23 cellular contexts compared by ENCODE assay signal in genomic region chr6:166505133-166505905, GRCh38.
DNase-seq lines count a peak whose midpoint lies in the region; ATAC-seq lines count a peak whose summit lies in the region.
"Had no signal": no experiment of that assay in that cellular context is flagged by ENCODE, and none has a peak within 500 bp of the region (broad histone marks: within the 10 kb centered on the region; RNA-seq: fewer than 3 reads in every experiment).

No MANE protein-coding gene starts in this region.

- H3K4me1 ChIP-seq in Karpas-422 (ENCODE audit: low read length) (peaks cover 20% of the 10 kb centered on the region), neuronal stem cell (ENCODE audit: control insufficient read depth in 2 of 2, insufficient read depth in 1 of 2, low read depth in 1 of 2, low read length in 2 of 2) (peaks cover 0 to 4% of the 10 kb centered on the region in 2 donors)
- H3K4me1 ChIP-seq: BLaER1 had no signal

- no peak overlapping the region for H3K4me3 Mint-ChIP-seq in stimulated activated effector memory CD8-positive, alpha-beta T cell treated with anti-CD3 and anti-CD28 coated beads, Interleukin-12 subunit alpha, Interleukin-12 subunit beta, amount 100 ng/mL, for 72 hours
- H3K4me3 Mint-ChIP-seq: CD14-positive monocyte; CD4-positive, alpha-beta memory T cell; CD4-positive, CD25-positive, alpha-beta regulatory T cell; CD8-positive, alpha-beta memory T cell had no signal

- H3K9ac ChIP-seq in Karpas-422 (ENCODE audit: low read length) (no peak overlapping the region), neuronal stem cell (ENCODE audit: low read depth, low read length, poor library complexity) (no peak overlapping the region)
- H3K9ac ChIP-seq: BLaER1 had no signal

- H2AFZ ChIP-seq in Karpas-422 (ENCODE audit: low read length) (no peak overlapping the region), neuronal stem cell (ENCODE audit: low read length) (no peak overlapping the region)

- H3K9me3 ChIP-seq in Karpas-422 (ENCODE audit: low read length) (no peaks in the 10 kb centered on the region), neuronal stem cell (replicated peaks in 1 of 2; ENCODE audit: control insufficient read depth in 2 of 2, insufficient read depth in 1 of 2, low read depth in 1 of 2, low read length in 2 of 2) (peaks cover 0 to 2% of the 10 kb centered on the region in 2 donors)
- H3K9me3 ChIP-seq: BE2C, BLaER1 had no signal

- no peak overlapping the region for H3K18ac ChIP-seq in neuronal stem cell (ENCODE audit: low read length)

- no peak overlapping the region for H2BK5ac ChIP-seq in neuronal stem cell (ENCODE audit: low read length)

- DNase-seq in Karpas-422 (no peak), neuronal stem cell (ENCODE audit: low spot score) (no peak), NCI-H2107 (lab: John Stamatoyannopoulos, UW) (no peak), NCI-H1417 treated with DMSO at 0.1 percent for 48 hours (lab: John Stamatoyannopoulos, UW) (no peak)
- no peak for DNase-seq in stimulated activated effector memory CD8-positive, alpha-beta T cell treated with anti-CD3 and anti-CD28 coated beads, Interleukin-12 subunit alpha, Interleukin-12 subunit beta, amount 100 ng/mL, for 72 hours (ENCODE audit: low spot score in 2 of 2)
- DNase-seq: 8988T; ACHN; BE2C; C1 segment of cervical spinal cord; CD4-positive, alpha-beta memory T cell; CD4-positive, CD25-positive, alpha-beta regulatory T cell; CD8-positive, alpha-beta memory T cell; COR-L47; DMS 273 treated with DMSO at 0.1 percent for 48 hours; DMS153; DMS53; DMS79; DND-41; EL; GDM1 had no signal

- no peaks in the 10 kb centered on the region for H4K20me1 ChIP-seq in Karpas-422 (ENCODE audit: insufficient read depth, low read depth, low read length)
- H4K20me1 ChIP-seq: BLaER1 had no signal

- no peak overlapping the region for H3K4ac ChIP-seq in neuronal stem cell (ENCODE audit: low read length)

- no peak overlapping the region for H3K4me3 ChIP-seq in Karpas-422 (ENCODE audit: low read length)
- no peak overlapping the region for H3K4me3 ChIP-seq in neuronal stem cell (ENCODE audit: low read length in 2 of 2)
- H3K4me3 ChIP-seq: BLaER1, GM12878 had no signal

- H3K36me3 ChIP-seq in Karpas-422 (ENCODE audit: insufficient read depth, low read length) = no peaks in the 10 kb centered on the region
- H3K36me3 ChIP-seq in neuronal stem cell (replicated peaks in 1 of 2; ENCODE audit: control insufficient read depth in 2 of 2, insufficient read depth in 2 of 2, low read length in 2 of 2) = peaks cover 25 to 97% of the 10 kb centered on the region in 2 donors
- H3K36me3 ChIP-seq: BLaER1 had no signal

- H3K36me3 Mint-ChIP-seq in stimulated activated effector memory CD8-positive, alpha-beta T cell treated with anti-CD3 and anti-CD28 coated beads, Interleukin-12 subunit alpha, Interleukin-12 subunit beta, amount 100 ng/mL, for 72 hours = no peaks in the 10 kb centered on the region
- H3K36me3 Mint-ChIP-seq: CD14-positive monocyte had no signal

- H3K79me2 ChIP-seq in Karpas-422 (ENCODE audit: low read length) = no peaks in the 10 kb centered on the region

- peak overlapping the region; percentile 32 for H3K27ac Mint-ChIP-seq in stimulated activated effector memory CD8-positive, alpha-beta T cell treated with anti-CD3 and anti-CD28 coated beads, Interleukin-12 subunit alpha, Interleukin-12 subunit beta, amount 100 ng/mL, for 72 hours

- no peaks in the 10 kb centered on the region for H3K9me2 ChIP-seq in Karpas-422 (replicated peaks; ENCODE audit: insufficient read depth, low read length)

- no peak overlapping the region for H3K14ac ChIP-seq in neuronal stem cell (ENCODE audit: low read length)

- peaks cover 9% of the 10 kb centered on the region for H3K4me1 Mint-ChIP-seq in stimulated activated effector memory CD8-positive, alpha-beta T cell treated with anti-CD3 and anti-CD28 coated beads, Interleukin-12 subunit alpha, Interleukin-12 subunit beta, amount 100 ng/mL, for 72 hours
- H3K4me1 Mint-ChIP-seq: CD14-positive monocyte had no signal

- no peak overlapping the region for H2AK5ac ChIP-seq in neuronal stem cell (ENCODE audit: low read depth, low read length)

- H2BK15ac ChIP-seq in neuronal stem cell (ENCODE audit: low read length) = no peak overlapping the region

- WGBS in neuronal stem cell (ENCODE audit: extremely low coverage in 2 of 2, insufficient read length in 2 of 2, insufficient replicate concordance in 1 of 2), 2 donors = no CpG with 5 or more reads among the region's 28 CpGs

- H3K23ac ChIP-seq in neuronal stem cell (ENCODE audit: low read depth, low read length, poor library complexity) = peak overlapping the region; percentile 32

- no peak overlapping the region for H2BK12ac ChIP-seq in neuronal stem cell (ENCODE audit: low read length)

- H4K91ac ChIP-seq in neuronal stem cell (ENCODE audit: low read depth, low read length, poor library complexity) = no peak overlapping the region

- H3K27ac ChIP-seq in Karpas-422 (ENCODE audit: low read length) (no peak overlapping the region), neuronal stem cell (replicated peaks; ENCODE audit: low read length) (no peak overlapping the region)
- H3K27ac ChIP-seq: BLaER1 had no signal

- H3K9me3 Mint-ChIP-seq in stimulated activated effector memory CD8-positive, alpha-beta T cell treated with anti-CD3 and anti-CD28 coated beads, Interleukin-12 subunit alpha, Interleukin-12 subunit beta, amount 100 ng/mL, for 72 hours = no peaks in the 10 kb centered on the region
- H3K9me3 Mint-ChIP-seq: CD4-positive, alpha-beta memory T cell; CD4-positive, CD25-positive, alpha-beta regulatory T cell; CD8-positive, alpha-beta memory T cell had no signal

- no peaks in the 10 kb centered on the region for H3K79me1 ChIP-seq in neuronal stem cell (ENCODE audit: low read depth, low read length)

- H3K27me3 ChIP-seq in Karpas-422 (ENCODE audit: low read length) (no peaks in the 10 kb centered on the region), neuronal stem cell (ENCODE audit: control insufficient read depth in 3 of 3, insufficient read depth in 3 of 3, low read depth in 1 of 3, low read length in 3 of 3) (peaks cover 0 to 2% (median 0%) of the 10 kb centered on the region in 3 experiments)
- H3K27me3 ChIP-seq: BE2C, BLaER1 had no signal

- no peak overlapping the region for H4K8ac ChIP-seq in neuronal stem cell (ENCODE audit: low read depth, low read length)

- H3K4me2 ChIP-seq in Karpas-422 (ENCODE audit: low read depth, low read length, poor library complexity, severe bottlenecking) (peak overlapping the region; percentile 10), neuronal stem cell (ENCODE audit: insufficient read depth, low read length, poor library complexity, severe bottlenecking) (no peak overlapping the region)
- H3K4me2 ChIP-seq: BLaER1 had no signal

- no peak for ATAC-seq in stimulated activated effector memory CD8-positive, alpha-beta T cell treated with anti-CD3 and anti-CD28 coated beads, Interleukin-12 subunit alpha, Interleukin-12 subunit beta, amount 100 ng/mL, for 72 hours
- ATAC-seq: GM12878 had no signal

- no peak overlapping the region for H2BK120ac ChIP-seq in neuronal stem cell (ENCODE audit: low read depth, low read length)
